31 cellular contexts compared by ENCODE assay signal in genomic region chr10:85920311-85920710, GRCh38.
"Had no signal": no experiment of that assay in that cellular context is flagged by ENCODE, and none has a peak within 500 bp of the region (broad histone marks: within the 10 kb centered on the region; RNA-seq: fewer than 3 reads in every experiment).

No MANE protein-coding gene starts in this region.

- H3K4me3 ChIP-seq: ascending aorta, breast epithelium, cardiac muscle cell, colonic mucosa, gastrocnemius medialis, heart left ventricle had no signal

- H3K36me3 ChIP-seq: ascending aorta, breast epithelium, cardiac muscle cell, colonic mucosa, gastrocnemius medialis, heart left ventricle, WERI-Rb-1 had no signal

- H3K36me3 Mint-ChIP-seq: activated naive CD4-positive, alpha-beta T cell treated with anti-CD3 and anti-CD28 coated beads, Interleukin-2, amount 10 ng/mL, durations not matched to agents 7 days and 5 days; activated naive CD4-positive, alpha-beta T cell treated with anti-CD3 and anti-CD28 coated beads, Interleukin-2, amount 50 U/mL, for 72 hours; activated naive CD8-positive, alpha-beta T cell treated with anti-CD3 and anti-CD28 coated beads, Interleukin-2, amount 10 ng/mL, durations not matched to agents 7 days and 5 days; brain had no signal

- DNase-seq: activated B cell treated with CpG ODN at 0.5 μM for 24 hours; activated CD4-positive, alpha-beta memory T cell treated with anti-CD3 and anti-CD28 coated beads, Interleukin-2, amount 10 ng/mL, durations not matched to agents 7 days and 5 days; activated CD4-positive, alpha-beta T cell treated with anti-CD3 and anti-CD28 coated beads for 48 hours; activated CD8-positive, alpha-beta memory T cell treated with anti-CD3 and anti-CD28 coated beads, Interleukin-2, amount 50 U/mL, for 48 hours; activated gamma-delta T cell; activated naive CD4-positive, alpha-beta T cell; activated naive CD4-positive, alpha-beta T cell treated with anti-CD3 and anti-CD28 coated beads, Interleukin-2, amount 10 ng/mL, durations not matched to agents 7 days and 5 days; activated naive CD8-positive, alpha-beta T cell treated with anti-CD3 and anti-CD28 coated beads, Interleukin-2, amount 10 ng/mL, durations not matched to agents 7 days and 5 days; activated T-cell treated with anti-CD3 and anti-CD28 coated beads for 4 hours; activated T-cell treated with anti-CD3 and anti-CD28 coated beads, Interleukin-2, amount 50 U/mL, for 24 hours; activated T-cell treated with anti-CD3 and anti-CD28 coated beads, Interleukin-2, amount 50 U/mL, for 72 hours; central memory CD4-positive, alpha-beta T cell; cerebellar nuclear complex; colonic mucosa; effector CD8-positive, alpha-beta T cell; gastrocnemius medialis; glutamatergic neuron; heart left ventricle; T-helper 1 cell; T-helper 17 cell; T1000; WERI-Rb-1 had no signal

- H3K4me3 Mint-ChIP-seq: activated B cell treated with CpG ODN at 0.5 μM for 24 hours; activated CD4-positive, alpha-beta memory T cell treated with anti-CD3 and anti-CD28 coated beads, Interleukin-2, amount 10 ng/mL, durations not matched to agents 7 days and 5 days; activated naive CD4-positive, alpha-beta T cell treated with anti-CD3 and anti-CD28 coated beads, Interleukin-2, amount 10 ng/mL, durations not matched to agents 7 days and 5 days; activated naive CD8-positive, alpha-beta T cell treated with anti-CD3 and anti-CD28 coated beads, Interleukin-2, amount 10 ng/mL, durations not matched to agents 7 days and 5 days; activated T-cell treated with anti-CD3 and anti-CD28 coated beads, Interleukin-2, amount 50 U/mL, for 24 hours; activated T-cell treated with anti-CD3 and anti-CD28 coated beads, Interleukin-2, amount 50 U/mL, for 72 hours; brain; T-helper 17 cell; T-helper 2 cell treated with Interferon-gamma antibody and Interleukin-4, amounts not matched to agents 5 μg/mL and 100 μg/mL, for 36 hours had no signal

- H3K27ac ChIP-seq: ascending aorta, breast epithelium, cardiac muscle cell, colonic mucosa, foreskin keratinocyte, gastrocnemius medialis, heart left ventricle, WERI-Rb-1 had no signal

- H3K9me3 ChIP-seq: ascending aorta, breast epithelium, colonic mucosa, gastrocnemius medialis, heart left ventricle had no signal

- H3K27me3 ChIP-seq: ascending aorta, breast epithelium, cardiac muscle cell, colonic mucosa, foreskin keratinocyte, gastrocnemius medialis, heart left ventricle had no signal

- H3K4me1 ChIP-seq: ascending aorta, breast epithelium, colonic mucosa, foreskin keratinocyte had no signal

- ATAC-seq: activated CD4-positive, CD25-positive, alpha-beta regulatory T cell treated with anti-CD3 and anti-CD28 coated beads, Interleukin-2, amount 50 U/mL, for 24 hours; activated naive CD4-positive, alpha-beta T cell treated with anti-CD3 and anti-CD28 coated beads, Interleukin-2, amount 50 U/mL, for 72 hours; activated T-cell treated with anti-CD3 and anti-CD28 coated beads, Interleukin-2, amount 50 U/mL, for 72 hours; esophagus mucosa; gastrocnemius medialis; heart left ventricle; T-helper 17 cell had no signal

- H3K9me3 Mint-ChIP-seq: activated B cell treated with CpG ODN at 0.5 μM for 24 hours; activated CD4-positive, alpha-beta memory T cell treated with anti-CD3 and anti-CD28 coated beads, Interleukin-2, amount 10 ng/mL, durations not matched to agents 7 days and 5 days; activated naive CD4-positive, alpha-beta T cell treated with anti-CD3 and anti-CD28 coated beads, Interleukin-2, amount 10 ng/mL, durations not matched to agents 7 days and 5 days; activated naive CD4-positive, alpha-beta T cell treated with anti-CD3 and anti-CD28 coated beads, Interleukin-2, amount 50 U/mL, for 72 hours; activated naive CD8-positive, alpha-beta T cell treated with anti-CD3 and anti-CD28 coated beads, Interleukin-2, amount 10 ng/mL, durations not matched to agents 7 days and 5 days; activated T-cell treated with anti-CD3 and anti-CD28 coated beads, Interleukin-2, amount 50 U/mL, for 24 hours; activated T-cell treated with anti-CD3 and anti-CD28 coated beads, Interleukin-2, amount 50 U/mL, for 72 hours; T-helper 2 cell treated with Interferon-gamma antibody and Interleukin-4, amounts not matched to agents 5 μg/mL and 100 μg/mL, for 36 hours had no signal

- H3K27ac Mint-ChIP-seq: activated B cell treated with CpG ODN at 0.5 μM for 24 hours; activated CD4-positive, alpha-beta memory T cell treated with anti-CD3 and anti-CD28 coated beads, Interleukin-2, amount 10 ng/mL, durations not matched to agents 7 days and 5 days; activated naive CD4-positive, alpha-beta T cell treated with anti-CD3 and anti-CD28 coated beads, Interleukin-2, amount 10 ng/mL, durations not matched to agents 7 days and 5 days; activated naive CD4-positive, alpha-beta T cell treated with anti-CD3 and anti-CD28 coated beads, Interleukin-2, amount 50 U/mL, for 72 hours; activated naive CD8-positive, alpha-beta T cell treated with anti-CD3 and anti-CD28 coated beads, Interleukin-2, amount 10 ng/mL, durations not matched to agents 7 days and 5 days; activated T-cell treated with anti-CD3 and anti-CD28 coated beads, Interleukin-2, amount 50 U/mL, for 24 hours; activated T-cell treated with anti-CD3 and anti-CD28 coated beads, Interleukin-2, amount 50 U/mL, for 72 hours; T-helper 17 cell; T-helper 2 cell treated with Interferon-gamma antibody and Interleukin-4, amounts not matched to agents 5 μg/mL and 100 μg/mL, for 36 hours had no signal

- H3K4me1 Mint-ChIP-seq: activated CD4-positive, alpha-beta memory T cell treated with anti-CD3 and anti-CD28 coated beads, Interleukin-2, amount 10 ng/mL, durations not matched to agents 7 days and 5 days; activated naive CD4-positive, alpha-beta T cell treated with anti-CD3 and anti-CD28 coated beads, Interleukin-2, amount 10 ng/mL, durations not matched to agents 7 days and 5 days; activated naive CD8-positive, alpha-beta T cell treated with anti-CD3 and anti-CD28 coated beads, Interleukin-2, amount 10 ng/mL, durations not matched to agents 7 days and 5 days had no signal
